Comparison of ENCODE assay signal across 8 cellular contexts in genomic region chr5:75130818-75131349, GRCh38.
"Had no signal": no experiment of that assay in that cellular context is flagged by ENCODE, and none has a peak within 500 bp of the region (broad histone marks: within the 10 kb centered on the region; RNA-seq: fewer than 3 reads in every experiment).

No MANE protein-coding gene starts in this region.

- FAIRE-seq: G401.6, GM12878, GM12891, GM12892, GM18507, GM19239 had no signal

- DNase-seq: GDM1, GF-D8 had no signal

- ATAC-seq: GM12878 had no signal

- H3K4me3 ChIP-seq: GM12878 had no signal
